12 cellular contexts compared by ENCODE assay signal in the genomic region with DNA sequence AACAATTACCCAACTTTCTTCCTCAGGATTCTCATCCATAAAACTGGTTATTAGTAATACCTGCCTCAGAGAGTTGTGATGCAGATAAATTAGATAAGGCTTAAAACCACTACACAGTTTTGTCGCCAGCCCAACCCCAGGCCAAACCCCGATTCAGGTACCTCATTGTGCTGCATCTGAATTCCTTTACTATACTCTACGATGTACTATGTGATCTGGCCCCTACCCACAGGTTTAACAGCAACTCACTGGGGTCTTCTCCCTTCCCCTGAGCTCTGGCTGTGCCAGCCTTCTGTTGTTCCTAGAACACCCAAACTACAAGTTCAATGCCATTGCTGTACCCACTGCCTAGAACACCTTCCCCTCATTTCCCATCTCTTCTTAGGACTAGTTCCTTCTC.
DNase-seq lines count a peak whose midpoint lies in the region; ATAC-seq lines count a peak whose summit lies in the region.
"Had no signal": no experiment of that assay in that cellular context is flagged by ENCODE, and none has a peak within 500 bp of the region (broad histone marks: within the 10 kb centered on the region; RNA-seq: fewer than 3 reads in every experiment).

No MANE protein-coding gene starts in this region.

- no peaks in the 10 kb centered on the region for H3K27me3 Mint-ChIP-seq in IgD-negative memory B cell
- H3K27me3 Mint-ChIP-seq in activated naive CD4-positive, alpha-beta T cell treated with anti-CD3 and anti-CD28 coated beads, Interleukin-2, amount 10 ng/mL, durations not matched to agents 7 days and 5 days: no peaks in the 10 kb centered on the region
- H3K27me3 Mint-ChIP-seq: brain had no signal

- H3K9me3 Mint-ChIP-seq in IgD-negative memory B cell: peaks cover 0 to 6% (median 3%) of the 10 kb centered on the region in 3 donors
- H3K9me3 Mint-ChIP-seq in activated naive CD4-positive, alpha-beta T cell treated with anti-CD3 and anti-CD28 coated beads, Interleukin-2, amount 10 ng/mL, durations not matched to agents 7 days and 5 days: no peaks in the 10 kb centered on the region

- ATAC-seq in GM18909 (IDR thresholded peaks at IDR 0.05; ENCODE audit: poor library complexity, unreplicated experiment): peak; percentile 0
- ATAC-seq in GM18520 (IDR thresholded peaks at IDR 0.05; ENCODE audit: unreplicated experiment): no peak

- H3K27ac ChIP-seq in skin epidermis: peak overlapping the region in 15 of 21 experiments; percentile 11 to 80 (median 54)

- H3K4me3 Mint-ChIP-seq in IgD-negative memory B cell: peak overlapping the region in 2 of 4 donors; percentile 0 to 38
- H3K4me3 Mint-ChIP-seq in activated naive CD4-positive, alpha-beta T cell treated with anti-CD3 and anti-CD28 coated beads, Interleukin-2, amount 10 ng/mL, durations not matched to agents 7 days and 5 days: no peak overlapping the region
- H3K4me3 Mint-ChIP-seq: brain had no signal

- DNase-seq in activated naive CD4-positive, alpha-beta T cell treated with anti-CD3 and anti-CD28 coated beads, Interleukin-2, amount 10 ng/mL, durations not matched to agents 7 days and 5 days: no peak
- no peak for DNase-seq in effector CD4-positive, alpha-beta T cell
- no peak for DNase-seq in hypothalamus (lab: John Stamatoyannopoulos, UW)
- DNase-seq: Caco-2; stimulated activated CD4-positive, alpha-beta T cell treated with anti-CD3 and anti-CD28 coated beads, Interleukin-4, amount 100 ng/mL, for 4 hours; T-helper 9 cell had no signal

- H3K4me1 Mint-ChIP-seq in IgD-negative memory B cell: peaks cover 39 to 43% (median 41%) of the 10 kb centered on the region in 3 donors
- H3K4me1 Mint-ChIP-seq in activated naive CD4-positive, alpha-beta T cell treated with anti-CD3 and anti-CD28 coated beads, Interleukin-2, amount 10 ng/mL, durations not matched to agents 7 days and 5 days: peaks cover 39% of the 10 kb centered on the region

- H3K36me3 Mint-ChIP-seq in IgD-negative memory B cell: peaks cover 4% of the 10 kb centered on the region
- H3K36me3 Mint-ChIP-seq in activated naive CD4-positive, alpha-beta T cell treated with anti-CD3 and anti-CD28 coated beads, Interleukin-2, amount 10 ng/mL, durations not matched to agents 7 days and 5 days: peaks cover 4% of the 10 kb centered on the region

- CTCF ChIA-PET in activated naive CD4-positive, alpha-beta T cell treated with anti-CD3 and anti-CD28 coated beads, Interleukin-2, amount 10 ng/mL, durations not matched to agents 7 days and 5 days (lab: Charles Lee): interaction anchor here (0.7 to 1.3 kb wide), 5 partner anchors 41 to 271 kb away, joined by 3 read pairs; no protein-coding TSS in a partner anchor

- H3K4me3 ChIP-seq in skin epidermis: no peak overlapping the region
- H3K4me3 ChIP-seq: lung had no signal

- peak overlapping the region; percentile 51 to 90 (median 85) for H3K27ac Mint-ChIP-seq in IgD-negative memory B cell
- peak overlapping the region; percentile 6 for H3K27ac Mint-ChIP-seq in activated naive CD4-positive, alpha-beta T cell treated with anti-CD3 and anti-CD28 coated beads, Interleukin-2, amount 10 ng/mL, durations not matched to agents 7 days and 5 days
- H3K27ac Mint-ChIP-seq: brain had no signal
